In genomic region chr16:58195771-58196170, GRCh38 we compare ENCODE assay signal across 1 cellular context.
TF ChIP-seq lines count a peak whose summit lies in the region.

No MANE protein-coding gene starts in this region.

TF ChIP-seq in GM23338, 12 proteins besides CTCF, POLR2A, EP300 and RAD21:
- no peak for TF ChIP-seq CREB1 (CRISPR knock-in tag; IDR thresholded peaks at IDR 0.05; ENCODE audit: low read depth)
- no peak for TF ChIP-seq REST (IDR thresholded peaks at IDR 0.05; ENCODE audit: unreplicated experiment)
- no peak for TF ChIP-seq POLR2AphosphoS5 (IDR thresholded peaks at IDR 0.05; ENCODE audit: low read depth)
- TF ChIP-seq ZNF331 (CRISPR knock-in tag; IDR thresholded peaks at IDR 0.05; ENCODE audit: low read depth): no peak
- TF ChIP-seq EZH2 (IDR thresholded peaks at IDR 0.05; ENCODE audit: low read depth, unreplicated experiment): no peak
- TF ChIP-seq ZNF462 (CRISPR knock-in tag; IDR thresholded peaks at IDR 0.05): no peak
- TF ChIP-seq STAT1 (IDR thresholded peaks at IDR 0.05; ENCODE audit: unreplicated experiment): no peak
- no peak for TF ChIP-seq EZH2phosphoT487 (IDR thresholded peaks at IDR 0.05; ENCODE audit: unreplicated experiment)
- no peak for TF ChIP-seq NANOG (IDR thresholded peaks at IDR 0.05; ENCODE audit: borderline replicate concordance)
- no peak for TF ChIP-seq ETS1 (IDR thresholded peaks at IDR 0.05)
- no peak for TF ChIP-seq ZNF114 (CRISPR knock-in tag; IDR thresholded peaks at IDR 0.05)
- TF ChIP-seq JUNB (IDR thresholded peaks at IDR 0.05; ENCODE audit: unreplicated experiment): no peak
